15 cellular contexts compared by ENCODE assay signal in genomic region chr5:60972225-60972624, GRCh38. TPM values are rescaled to one million over a fixed set of nuclear protein-coding genes. Genes with fewer than 3 reads are reported as not detected.
DNase-seq lines count a peak whose midpoint lies in the region; ATAC-seq and TF ChIP-seq lines count a peak whose summit lies in the region.
"Had no signal": no experiment of that assay in that cellular context is flagged by ENCODE, and none has a peak within 500 bp of the region (broad histone marks: within the 10 kb centered on the region; RNA-seq: fewer than 3 reads in every experiment).

No MANE protein-coding gene starts in this region.

- TF ChIP-seq CTCF in GM12864 (IDR thresholded peaks at IDR 0.05; ENCODE audit: low read depth, low read length, missing control alignments), result no peak
- TF ChIP-seq CTCF in esophagus muscularis mucosa (IDR thresholded peaks at IDR 0.05), result no peak

- peaks cover 54% of the 10 kb centered on the region for H3K36me3 Mint-ChIP-seq in activated naive CD8-positive, alpha-beta T cell treated with anti-CD3 and anti-CD28 coated beads for 36 hours

- TF ChIP-seq EP300 in esophagus muscularis mucosa (IDR thresholded peaks at IDR 0.05), result no peak

- peak overlapping the region; percentile 45 for H3K27ac Mint-ChIP-seq in activated naive CD8-positive, alpha-beta T cell treated with anti-CD3 and anti-CD28 coated beads for 36 hours

- no peaks in the 10 kb centered on the region for H3K27me3 Mint-ChIP-seq in activated naive CD8-positive, alpha-beta T cell treated with anti-CD3 and anti-CD28 coated beads for 36 hours

- ATAC-seq in HG03378 (IDR thresholded peaks at IDR 0.05; ENCODE audit: unreplicated experiment), result peak; percentile 58
- no peak for ATAC-seq in GM21360 (IDR thresholded peaks at IDR 0.05; ENCODE audit: unreplicated experiment)
- ATAC-seq in GM19467 (IDR thresholded peaks at IDR 0.05; ENCODE audit: unreplicated experiment), result no peak

- WGBS in esophagus muscularis mucosa, result 97% methylated on average over 3 of the region's 3 CpGs

- H3K4me1 ChIP-seq in esophagus muscularis mucosa, result peaks cover 0 to 4% (median 0%) of the 10 kb centered on the region in 4 donors
- H3K4me1 ChIP-seq: stomach had no signal

- H3K4me3 ChIP-seq in GM12864 (ENCODE audit: low read depth, low read length) (no peak overlapping the region), esophagus muscularis mucosa (no peak overlapping the region)
- H3K4me3 ChIP-seq: GM23248, stomach had no signal

- no peak overlapping the region for H3K27ac ChIP-seq in esophagus muscularis mucosa (replicated peaks in 1 of 4)
- H3K27ac ChIP-seq: GM23248, stomach had no signal

- peaks cover 29% of the 10 kb centered on the region for H3K9me3 Mint-ChIP-seq in activated naive CD8-positive, alpha-beta T cell treated with anti-CD3 and anti-CD28 coated beads for 36 hours

- no peaks in the 10 kb centered on the region for H3K27me3 ChIP-seq in esophagus muscularis mucosa
- H3K27me3 ChIP-seq: stomach had no signal

- H3K36me3 ChIP-seq in esophagus muscularis mucosa, result no peaks in the 10 kb centered on the region
- H3K36me3 ChIP-seq: stomach had no signal

- DNase-seq in GM12864 (ENCODE audit: low read depth), result peak; percentile 16
- peak; percentile 36 for DNase-seq in activated naive CD8-positive, alpha-beta T cell treated with anti-CD3 and anti-CD28 coated beads for 36 hours
- peak; percentile 23 for DNase-seq in stimulated activated CD4-positive, alpha-beta T cell treated with anti-CD3 and anti-CD28 coated beads, Interleukin-4, amount 100 ng/mL, for 1 hour
- no peak for DNase-seq in esophagus muscularis mucosa (ENCODE audit: extremely low spot score)
- DNase-seq: C1 segment of cervical spinal cord, GM23248, KG1, mesenchymal stem cell, NCI-H1417, NCI-H510A, stomach, SW 1271 had no signal

- H3K4me1 Mint-ChIP-seq in activated naive CD8-positive, alpha-beta T cell treated with anti-CD3 and anti-CD28 coated beads for 36 hours, result peaks cover 14% of the 10 kb centered on the region

- TF ChIP-seq POLR2A in esophagus muscularis mucosa (IDR thresholded peaks at IDR 0.05; ENCODE audit: low read depth), result no peak

- peaks cover 0 to 6% (median 5%) of the 10 kb centered on the region in 4 donors for H3K9me3 ChIP-seq in esophagus muscularis mucosa

- intact Hi-C loops in esophagus muscularis mucosa (cut with DNase I), result no loop called here

- H3K4me3 Mint-ChIP-seq in activated naive CD8-positive, alpha-beta T cell treated with anti-CD3 and anti-CD28 coated beads for 36 hours, result no peak overlapping the region

RNA-seq across cellular contexts. Expression of gene NDUFAF2, which starts 27.2 kb away (rescaled TPM):
- total RNA-seq in activated naive CD8-positive, alpha-beta T cell treated with anti-CD3 and anti-CD28 coated beads for 36 hours, result 10 to 100 TPM; 48.5 to 48.8 TPM
- total RNA-seq in esophagus muscularis mucosa, result 10 to 100 TPM; 29.4 to 42.8 (median 39.6) TPM

RNA-seq across cellular contexts. Expression of gene ERCC8, which starts 27.4 kb away (rescaled TPM):
- total RNA-seq in activated naive CD8-positive, alpha-beta T cell treated with anti-CD3 and anti-CD28 coated beads for 36 hours, result 10 to 100 TPM; 10.2 to 12.1 TPM
- total RNA-seq in esophagus muscularis mucosa, result 10 to 100 TPM in 3 of 4 donors, 1 to 10 TPM in 1; 5.2 to 17.9 (median 16.1) TPM
